Comparison of ENCODE assay signal across 13 cellular contexts in the genomic region with DNA sequence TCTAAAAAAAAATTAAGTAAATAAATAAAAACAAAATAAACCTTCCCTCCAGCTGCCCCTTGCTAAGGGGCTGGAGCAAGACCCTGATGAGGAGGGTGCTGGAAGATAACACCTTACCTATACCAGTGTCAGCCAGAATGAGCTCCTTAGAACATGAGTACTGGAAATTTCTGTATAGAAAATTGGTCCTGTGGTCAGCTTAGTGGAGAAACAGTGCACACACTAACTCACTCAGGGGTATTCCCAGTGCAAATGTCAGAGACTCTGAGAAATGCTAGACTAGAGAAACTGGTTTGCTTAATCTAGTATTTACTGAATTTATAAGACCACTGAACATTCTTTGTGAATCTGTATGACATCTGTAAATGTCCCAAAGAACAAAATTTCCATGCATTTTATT.
DNase-seq lines count a peak whose midpoint lies in the region; ATAC-seq and TF ChIP-seq lines count a peak whose summit lies in the region.
"Had no signal": no experiment of that assay in that cellular context is flagged by ENCODE, and none has a peak within 500 bp of the region (broad histone marks: within the 10 kb centered on the region; RNA-seq: fewer than 3 reads in every experiment).

No MANE protein-coding gene starts in this region.

- H3K27ac ChIP-seq in esophagus squamous epithelium = no peak overlapping the region

- TF ChIP-seq POLR2A in esophagus squamous epithelium (IDR thresholded peaks at IDR 0.05) = no peak

- DNase-seq in stimulated activated CD8-positive, alpha-beta memory T cell treated with anti-CD3 and anti-CD28 coated beads, Interleukin-4, amount 100 ng/mL, for 48 hours = no peak
- no peak for DNase-seq in NCI-H146 treated with DMSO at 0.1 percent for 48 hours (lab: John Stamatoyannopoulos, UW; ENCODE audit: unreplicated experiment)
- DNase-seq in COR-L47 (lab: John Stamatoyannopoulos, UW) = no peak
- DNase-seq in esophagus squamous epithelium (lab: John Stamatoyannopoulos, UW) = no peak
- DNase-seq: activated CD4-positive, CD25-positive, alpha-beta regulatory T cell treated with anti-CD3 and anti-CD28 coated beads, Interleukin-2, amount 50 U/mL, for 72 hours; activated naive CD4-positive, alpha-beta T cell treated with anti-CD3 and anti-CD28 coated beads for 36 hours; NCI-H526 treated with DMSO at 0.1 percent for 48 hours; stimulated activated CD4-positive, alpha-beta T cell treated with anti-CD3 and anti-CD28 coated beads, Interleukin-12 subunit alpha, Interleukin-12 subunit beta, amount 100 ng/mL, for 4 hours had no signal

- H3K27me3 ChIP-seq in esophagus squamous epithelium = no peaks in the 10 kb centered on the region

- H3K36me3 ChIP-seq in esophagus squamous epithelium = no peaks in the 10 kb centered on the region

- ATAC-seq in GM18511 (IDR thresholded peaks at IDR 0.05; ENCODE audit: unreplicated experiment) (peak; percentile 47), GM19467 (IDR thresholded peaks at IDR 0.05; ENCODE audit: unreplicated experiment) (peak; percentile 26), HG02885 (IDR thresholded peaks at IDR 0.05; ENCODE audit: poor library complexity, unreplicated experiment) (peak; percentile 50), HG03521 (IDR thresholded peaks at IDR 0.05; ENCODE audit: unreplicated experiment) (peak; percentile 21)
- ATAC-seq: HCT116 had no signal

- H3K4me3 ChIP-seq in esophagus squamous epithelium = no peak overlapping the region

- no peaks in the 10 kb centered on the region for H3K9me3 ChIP-seq in esophagus squamous epithelium

- no peak for TF ChIP-seq CTCF in esophagus squamous epithelium (IDR thresholded peaks at IDR 0.05)

- H3K4me1 ChIP-seq in esophagus squamous epithelium = no peaks in the 10 kb centered on the region

- intact Hi-C loops in esophagus squamous epithelium (cut with DNase I) = no loop called here
